Comparison of ENCODE assay signal across 8 cellular contexts in genomic region chr7:85021090-85021704, GRCh38.
DNase-seq lines count a peak whose midpoint lies in the region; ATAC-seq, FAIRE-seq and TF ChIP-seq lines count a peak whose summit lies in the region.

No MANE protein-coding gene starts in this region.

- H3K4me1 Mint-ChIP-seq in Caco-2 (ENCODE audit: low read depth, unreplicated experiment), result no peaks in the 10 kb centered on the region

- no peak overlapping the region for H3K27ac ChIP-seq in GM12878 (ENCODE audit: control insufficient read depth, insufficient read depth)
- no peak overlapping the region for H3K27ac ChIP-seq in mesenchymal stem cell (ENCODE audit: low read length, poor library complexity, severe bottlenecking)
- no peak overlapping the region for H3K27ac ChIP-seq in coronary artery

- peaks cover 4% of the 10 kb centered on the region for H3K27me3 Mint-ChIP-seq in Caco-2 (ENCODE audit: insufficient read depth, unreplicated experiment)

- H3K27me3 ChIP-seq in Caco-2 (replicated peaks; ENCODE audit: control insufficient read depth, insufficient read depth, low read length), result no peaks in the 10 kb centered on the region
- no peaks in the 10 kb centered on the region for H3K27me3 ChIP-seq in GM12878 (replicated peaks in 1 of 2; ENCODE audit: control insufficient read depth in 2 of 2, insufficient read depth in 2 of 2, low read length in 1 of 2)
- no peaks in the 10 kb centered on the region for H3K27me3 ChIP-seq in mesenchymal stem cell (ENCODE audit: control insufficient read depth in 1 of 2, insufficient read depth in 1 of 2, low read length in 2 of 2)

- H3K27ac Mint-ChIP-seq in Caco-2 (ENCODE audit: unreplicated experiment), result no peak overlapping the region

- RAD21 ChIA-PET in GM12878 (lab: Charles Lee; ENCODE audit: unreplicated experiment), result interaction anchor here (1.9 to 7.2 kb wide), 2 partner anchors 1044 to 1086 kb away, joined by 8 to 79 read pairs; no protein-coding TSS in a partner anchor

- H3K23ac ChIP-seq in mesenchymal stem cell (ENCODE audit: low read length in 2 of 2), result no peak overlapping the region

- no peaks in the 10 kb centered on the region for H3K36me3 Mint-ChIP-seq in Caco-2 (ENCODE audit: insufficient read depth, unreplicated experiment)

- H3K9ac ChIP-seq in GM12878 (ENCODE audit: control insufficient read depth, insufficient read depth, low read length), result no peak overlapping the region
- H3K9ac ChIP-seq in mesenchymal stem cell (ENCODE audit: low read length), result no peak overlapping the region

- WGBS in GM12878 (ENCODE audit: insufficient coverage, insufficient replicate concordance, low lambda C conversion rate, missing lambda C conversion rate), result 34% methylated on average over 4 of the region's 4 CpGs
- WGBS in mesenchymal stem cell, result no CpG with 5 or more reads among the region's 4 CpGs

- SMC1A ChIA-PET in GM12878 (lab: Charles Lee; ENCODE audit: uncharacterized antibody, unreplicated experiment), result interaction anchor here (1.1 to 8.0 kb wide), 5 partner anchors 10 to 1088 kb away, joined by 3 to 116 read pairs (median 9); no protein-coding TSS in a partner anchor

- in situ Hi-C loops in GM12878 (cut with MboI), result loop anchor here (5.0 kb wide), 1 partner anchor 1044 kb away; no protein-coding TSS in a partner anchor
- in situ Hi-C loops in GM13977 (cut with MboI; ENCODE audit: low pct_unique_long_range_greater_than_20kb, low sequenced_read_pairs, unreplicated experiment), result loop anchor here (10.0 kb wide), 1 partner anchor 1046 kb away; no protein-coding TSS in a partner anchor

- no peak for TF ChIP-seq EP300 in GM12878 (IDR thresholded peaks at IDR 0.05; ENCODE audit: borderline replicate concordance in 1 of 2, control insufficient read depth in 1 of 2, low read depth in 2 of 2, low read length in 2 of 2)

- peak; percentile 54 to 57 for TF ChIP-seq CTCF in Caco-2 (IDR thresholded peaks at IDR 0.05; ENCODE audit: insufficient read depth in 1 of 2, low read depth in 1 of 2, low read length in 1 of 2, severe bottlenecking in 1 of 2, unreplicated experiment in 1 of 2)
- TF ChIP-seq CTCF in LNCAP (IDR thresholded peaks at IDR 0.05), result peak; percentile 60
- TF ChIP-seq CTCF in GM12878 (IDR thresholded peaks at IDR 0.05 in 2 of 3, conservative IDR thresholded peaks at IDR 0.05 in 1 of 3; ENCODE audit: control insufficient read depth in 2 of 3, extremely low read depth in 1 of 3, insufficient read depth in 1 of 3, low read depth in 3 of 3, low read length in 3 of 3), result peak in 1 of 3 experiments; percentile 16; a peak in 1 of 6 replicates
- TF ChIP-seq CTCF in GM13977 (IDR thresholded peaks at IDR 0.05; ENCODE audit: extremely low read depth, insufficient read depth, missing control alignments), result no peak
- no peak for TF ChIP-seq CTCF in coronary artery (IDR thresholded peaks at IDR 0.05)

- H3K9me3 ChIP-seq in Caco-2 (no peaks in the 10 kb centered on the region), GM12878 (replicated peaks; ENCODE audit: control insufficient read depth, insufficient read depth, low read length) (no peaks in the 10 kb centered on the region), mesenchymal stem cell (ENCODE audit: control insufficient read depth, low read length) (no peaks in the 10 kb centered on the region)

- no peak overlapping the region for H3K4ac ChIP-seq in mesenchymal stem cell (ENCODE audit: low read depth in 1 of 2, low read length in 2 of 2)

- no peak overlapping the region for H4K8ac ChIP-seq in mesenchymal stem cell (ENCODE audit: low read length)

- TF ChIP-seq RAD21 in GM12878 (IDR thresholded peaks at IDR 0.05; ENCODE audit: insufficient read depth, low read depth, low read length), result peak; percentile 26; the same call in 1 of the 2 replicates

- no peak overlapping the region for H3K14ac ChIP-seq in mesenchymal stem cell (ENCODE audit: low read length in 2 of 2)

- POLR2A ChIA-PET in Caco-2 (lab: Charles Lee) (no interaction called here), GM12878 (lab: Charles Lee) (no interaction called here)

- no peaks in the 10 kb centered on the region for H3K4me1 ChIP-seq in Caco-2
- no peaks in the 10 kb centered on the region; the same call in 1 of the 2 replicates for H3K4me1 ChIP-seq in GM12878 (ENCODE audit: control insufficient read depth, insufficient read depth, low read length)
- peaks cover 2% of the 10 kb centered on the region for H3K4me1 ChIP-seq in mesenchymal stem cell (ENCODE audit: control insufficient read depth, insufficient read depth, low read depth, low read length)

- no peaks in the 10 kb centered on the region for H3K79me1 ChIP-seq in mesenchymal stem cell (replicated peaks; ENCODE audit: low read length, poor library complexity, severe bottlenecking)

- 0 out of 3 replicates have a peak, but pooled peaks have one; percentile 42 for ATAC-seq in GM12878
- no peak for ATAC-seq in HG03135 (IDR thresholded peaks at IDR 0.05; ENCODE audit: unreplicated experiment)
- ATAC-seq in GM18858 (IDR thresholded peaks at IDR 0.05; ENCODE audit: unreplicated experiment), result no peak

- H2BK5ac ChIP-seq in mesenchymal stem cell (ENCODE audit: low read depth, low read length, poor library complexity, severe bottlenecking), result no peak overlapping the region

- H3K79me2 ChIP-seq in GM12878 (ENCODE audit: control insufficient read depth, insufficient read depth, low read length), result no peaks in the 10 kb centered on the region

- no peak overlapping the region for H2AFZ ChIP-seq in GM12878 (ENCODE audit: control insufficient read depth, low read depth, low read length)
- no peak overlapping the region for H2AFZ ChIP-seq in mesenchymal stem cell (ENCODE audit: low read depth, low read length)

- TF ChIP-seq POLR2A in GM12878 (IDR thresholded peaks at IDR 0.05; ENCODE audit: low read depth, low read length), result no peak

- no peak overlapping the region for H3K4me3 Mint-ChIP-seq in Caco-2 (ENCODE audit: unreplicated experiment)

- no peak for DNase-seq in Caco-2
- no peak for DNase-seq in GM12878 (ENCODE audit: low read depth, low spot score)
- peak; percentile 23 for DNase-seq in mesenchymal stem cell
- no peak for DNase-seq in GM13977 (ENCODE audit: low spot score)
- no peak for DNase-seq in coronary artery (ENCODE audit: low spot score)

- H2AK5ac ChIP-seq in mesenchymal stem cell (ENCODE audit: low read length, severe bottlenecking), result no peak overlapping the region

- H2BK12ac ChIP-seq in mesenchymal stem cell (ENCODE audit: low read length in 2 of 2), result no peak overlapping the region

- no peaks in the 10 kb centered on the region for H3K9me3 Mint-ChIP-seq in Caco-2 (ENCODE audit: unreplicated experiment)

- no peak overlapping the region for H2BK15ac ChIP-seq in mesenchymal stem cell (ENCODE audit: low read depth, poor library complexity, severe bottlenecking)

- no peak overlapping the region for H3K4me2 ChIP-seq in GM12878 (ENCODE audit: control insufficient read depth, insufficient read depth)
- H3K4me2 ChIP-seq in mesenchymal stem cell (ENCODE audit: low read length, poor library complexity, severe bottlenecking), result no peak overlapping the region

- BruUV-seq in Caco-2 (replicated peaks; lab: Mats Ljungman, UMichigan) (no TSS peak), GM12878 (replicated peaks; lab: Mats Ljungman, UMichigan) (no TSS peak)

- no peak overlapping the region for H4K91ac ChIP-seq in mesenchymal stem cell (ENCODE audit: low read length)

- no peaks in the 10 kb centered on the region for H3K36me3 ChIP-seq in Caco-2 (ENCODE audit: control insufficient read depth, insufficient read depth, low read length)
- no peaks in the 10 kb centered on the region for H3K36me3 ChIP-seq in GM12878 (ENCODE audit: control insufficient read depth in 2 of 2, insufficient read depth in 2 of 2, low read length in 1 of 2)
- no peaks in the 10 kb centered on the region for H3K36me3 ChIP-seq in mesenchymal stem cell (ENCODE audit: control insufficient read depth in 1 of 2, insufficient read depth in 2 of 2, low read depth in 1 of 2, low read length in 2 of 2)

- FAIRE-seq in GM12878 (lab: Jason Lieb, UNC), result no peak

- intact Hi-C loops in Caco-2 (cut with micrococcal nuclease; ENCODE audit: unreplicated experiment) (loop anchor here (5.0 to 10.0 kb wide), 2 partner anchors 266 to 399 kb away; no protein-coding TSS in a partner anchor), GM12878 (cut with micrococcal nuclease; ENCODE audit: unreplicated experiment) (loop anchor here (5.0 kb wide), 1 partner anchor 409 kb away; no protein-coding TSS in a partner anchor)

- H3K4me3 ChIP-seq in Caco-2 (ENCODE audit: low read depth, low read length) (no peak overlapping the region), GM12878 (no peak overlapping the region), mesenchymal stem cell (ENCODE audit: insufficient read depth in 1 of 2, low read depth in 1 of 2, low read length in 2 of 2) (no peak overlapping the region), coronary artery (no peak overlapping the region)

- no peak overlapping the region for H3K18ac ChIP-seq in mesenchymal stem cell (ENCODE audit: low read depth in 1 of 2, low read length in 2 of 2)

- H4K20me1 ChIP-seq in GM12878 (ENCODE audit: control insufficient read depth, insufficient read depth), result no peaks in the 10 kb centered on the region

- H2BK120ac ChIP-seq in mesenchymal stem cell (ENCODE audit: low read depth, low read length), result no peak overlapping the region

- CTCF ChIA-PET in Caco-2 (lab: Charles Lee), result no interaction called here
- CTCF ChIA-PET in GM12878 (lab: Yijun Ruan, JAX), result interaction anchor here (0.7 to 8.1 kb wide), 8 partner anchors 11 to 1087 kb away, joined by 3 to 186 read pairs (median 4); no protein-coding TSS in a partner anchor

TF ChIP-seq in GM12878, 131 proteins besides CTCF, POLR2A, EP300 and RAD21:
- TF ChIP-seq ZNF217 (IDR thresholded peaks at IDR 0.05) (no peak), YY1 (IDR thresholded peaks at IDR 0.05; ENCODE audit: low read depth, low read length) (no peak), SMC3 (IDR thresholded peaks at IDR 0.05; ENCODE audit: borderline replicate concordance, low read length) (0 out of 2 replicates have a peak, but pooled peaks have one; percentile 10), POLR2AphosphoS2 (IDR thresholded peaks at IDR 0.05; ENCODE audit: low read depth, low read length) (no peak), IRF3 (IDR thresholded peaks at IDR 0.05) (no peak), RBBP5 (conservative IDR thresholded peaks at IDR 0.05) (no peak), RUNX3 (IDR thresholded peaks at IDR 0.05; ENCODE audit: low read length) (no peak), SRF (IDR thresholded peaks at IDR 0.05; ENCODE audit: low read depth in 2 of 2, low read length in 2 of 2) (no peak)

Comparison
In these comparisons a context has a peak if more than half of its experiments do, and no peak if none do; other contexts are left out.
1. CTCF ChIP-seq: peak in Caco-2 (2 of 2) and LNCAP (single experiment); none in GM13977 (single experiment) and coronary artery (single experiment).